Comparison of ENCODE assay signal across 12 cellular contexts in genomic region chr6:149248688-149249369, GRCh38.
DNase-seq lines count a peak whose midpoint lies in the region; ATAC-seq and TF ChIP-seq lines count a peak whose summit lies in the region.
"Had no signal": no experiment of that assay in that cellular context is flagged by ENCODE, and none has a peak within 500 bp of the region (broad histone marks: within the 10 kb centered on the region; RNA-seq: fewer than 3 reads in every experiment).

No MANE protein-coding gene starts in this region.

- ATAC-seq in Right ventricle myocardium inferior (peak; percentile 23), HG02642 (IDR thresholded peaks at IDR 0.05; ENCODE audit: poor library complexity, unreplicated experiment) (no peak)

- no peak for TF ChIP-seq CTCF in epithelial cell of esophagus (IDR thresholded peaks at IDR 0.05; ENCODE audit: insufficient read depth, low read depth, low read length, missing control alignments)

- H3K4me3 ChIP-seq in epithelial cell of esophagus (ENCODE audit: low read length): no peak overlapping the region
- H3K4me3 ChIP-seq: thyroid gland had no signal

- intact Hi-C loops in Right ventricle myocardium inferior (cut with DNase I): no loop called here
- intact Hi-C loops in cardiac septum (cut with DNase I): no loop called here

- no peak for DNase-seq in Right ventricle myocardium inferior (ENCODE audit: missing footprints)
- no peak for DNase-seq in cardiac septum (ENCODE audit: low spot score)
- peak; percentile 23 for DNase-seq in RPMI7951 (ENCODE audit: low read depth)
- DNase-seq in epithelial cell of esophagus (ENCODE audit: low read depth): peak; percentile 46
- DNase-seq in C1 segment of cervical spinal cord (lab: John Stamatoyannopoulos, UW): no peak
- no peak for DNase-seq in medulla oblongata (ENCODE audit: extremely low spot score)
- DNase-seq: COR-L47; NCI-H345; stimulated activated CD4-positive, alpha-beta T cell treated with anti-CD3 and anti-CD28 coated beads, Interleukin-2, amount 100 ng/mL, for 48 hours; thyroid gland had no signal

- H3K27ac ChIP-seq in temporal lobe (ENCODE audit: low read depth, low read length): peak overlapping the region; percentile 13
- H3K27ac ChIP-seq: thyroid gland had no signal

Comparison
In these comparisons a context has a peak if more than half of its experiments do, and no peak if none do; other contexts are left out.
1. DNase-seq: peak in RPMI7951 (single experiment) and epithelial cell of esophagus (single experiment); none in Right ventricle myocardium inferior (single experiment), cardiac septum (single experiment), C1 segment of cervical spinal cord (0 of 14) and medulla oblongata (single experiment).